In genomic region chr3:9951126-9951525, GRCh38 we compare ENCODE assay signal across 10 cellular contexts. TPM values are rescaled to one million over a fixed set of nuclear protein-coding genes. Genes with fewer than 3 reads are reported as not detected.
DNase-seq lines count a peak whose midpoint lies in the region; ATAC-seq and TF ChIP-seq lines count a peak whose summit lies in the region.
"Had no signal": no experiment of that assay in that cellular context is flagged by ENCODE, and none has a peak within 500 bp of the region (broad histone marks: within the 10 kb centered on the region; RNA-seq: fewer than 3 reads in every experiment).

No MANE protein-coding gene starts in this region.

- in situ Hi-C loops in GM13976 (cut with MboI; ENCODE audit: low sequenced_read_pairs, unreplicated experiment) = no loop called here

- WGBS in H9 (ENCODE audit: extremely low coverage, insufficient read length, low lambda C conversion rate) = no CpG with 5 or more reads among the region's 7 CpGs
- WGBS in suprapubic skin = 41% methylated on average over 6 of the region's 7 CpGs

- H3K9me3 ChIP-seq in H9 (ENCODE audit: control insufficient read depth, low read depth, low read length) (no peaks in the 10 kb centered on the region), suprapubic skin (no peaks in the 10 kb centered on the region)

- no peaks in the 10 kb centered on the region for H3K79me2 ChIP-seq in H9 (ENCODE audit: insufficient read depth, low read length)

- H2BK12ac ChIP-seq in H9 (ENCODE audit: insufficient read length, low read depth, low read length) = no peak overlapping the region

- DNase-seq in GM13976 (ENCODE audit: low spot score) = peak; percentile 77
- no peak for DNase-seq in H9
- DNase-seq in activated CD4-positive, alpha-beta T cell treated with anti-CD3 and anti-CD28 coated beads, Interleukin-2, amount 50 U/mL, for 48 hours = peak; percentile 44 to 54
- no peak for DNase-seq in natural killer cell
- DNase-seq in ureter (ENCODE audit: low spot score) = no peak
- no peak for DNase-seq in NCI-H2227 (lab: John Stamatoyannopoulos, UW; ENCODE audit: unreplicated experiment)
- no peak for DNase-seq in suprapubic skin (ENCODE audit: low spot score in 2 of 2)
- no peak for DNase-seq in occipital lobe (lab: John Stamatoyannopoulos, UW)
- DNase-seq: IMR-90, SHP77 treated with DMSO at 0.1 percent for 48 hours had no signal

- H3K27me3 ChIP-seq in H9 (ENCODE audit: insufficient read depth, low read length) (no peaks in the 10 kb centered on the region; the same call in 1 of the 2 replicates), suprapubic skin (no peaks in the 10 kb centered on the region)

- H3K4me1 Mint-ChIP-seq in H9 (peaks cover 23 to 29% of the 10 kb centered on the region in 2 experiments), natural killer cell (peaks cover 20 to 22% of the 10 kb centered on the region in 2 donors)

- H3K23me2 ChIP-seq in H9 (ENCODE audit: insufficient read length, low read depth, low read length, poor library complexity, severe bottlenecking) = peaks cover 17% of the 10 kb centered on the region

- intact Hi-C loops in natural killer cell (cut with micrococcal nuclease) = no loop called here

- H2BK20ac ChIP-seq in H9 (ENCODE audit: low read depth, low read length, poor library complexity, severe bottlenecking) = no peak overlapping the region

- no peak overlapping the region for H3K9ac ChIP-seq in H9 (ENCODE audit: extremely low read depth, insufficient read length, low read length)

- no peak overlapping the region for H4K8ac ChIP-seq in H9 (replicated peaks; ENCODE audit: insufficient read length, low read depth, low read length)

- no peak for TF ChIP-seq EP300 in suprapubic skin (IDR thresholded peaks at IDR 0.05)

- H2AFZ ChIP-seq in H9 (ENCODE audit: low read length) = no peak overlapping the region

- no peak overlapping the region for H2AK5ac ChIP-seq in H9 (ENCODE audit: insufficient read length, low read length)

- no peak overlapping the region for H3K27ac Mint-ChIP-seq in H9
- H3K27ac Mint-ChIP-seq in natural killer cell = no peak overlapping the region

- no peak overlapping the region for H3K56ac ChIP-seq in H9 (ENCODE audit: insufficient read length, low read depth, low read length)

- H3K36me3 Mint-ChIP-seq in H9 (ENCODE audit: insufficient read depth in 1 of 3, low read depth in 3 of 3) = peaks cover 2 to 9% (median 6%) of the 10 kb centered on the region in 3 experiments; a peak in 5 of 7 replicates
- no peaks in the 10 kb centered on the region for H3K36me3 Mint-ChIP-seq in natural killer cell

- H3K27me3 Mint-ChIP-seq in H9 (ENCODE audit: low read depth) = peaks cover 43% of the 10 kb centered on the region
- no peaks in the 10 kb centered on the region for H3K27me3 Mint-ChIP-seq in natural killer cell (ENCODE audit: low read depth in 2 of 2)

- peaks cover 4% of the 10 kb centered on the region for H3K36me3 ChIP-seq in suprapubic skin

- no peaks in the 10 kb centered on the region for H4K20me1 ChIP-seq in H9 (ENCODE audit: control insufficient read depth, insufficient read depth, insufficient read length)

- no peak overlapping the region for H3K4ac ChIP-seq in H9 (ENCODE audit: low read depth, low read length)

- H3K4me3 ChIP-seq in suprapubic skin = no peak overlapping the region

- H2BK15ac ChIP-seq in H9 (ENCODE audit: low read depth, low read length) = no peak overlapping the region

- H3K4me3 Mint-ChIP-seq in H9 (peak overlapping the region; percentile 75 to 85), natural killer cell (peak overlapping the region; percentile 92)

- no peak for ATAC-seq in natural killer cell

- H3K9me3 Mint-ChIP-seq in H9 (no peaks in the 10 kb centered on the region), natural killer cell (no peaks in the 10 kb centered on the region)

- H3K4me1 ChIP-seq in H9 (ENCODE audit: insufficient read depth, low read length) = peaks cover 3% of the 10 kb centered on the region; the same call in 1 of the 2 replicates
- H3K4me1 ChIP-seq in suprapubic skin = peaks cover 31% of the 10 kb centered on the region

- H4K91ac ChIP-seq in H9 (ENCODE audit: insufficient read length, low read depth, low read length) = no peak overlapping the region

- H3K23ac ChIP-seq in H9 (ENCODE audit: insufficient read length, low read depth, low read length) = no peak overlapping the region

- no peak overlapping the region for H3T11ph ChIP-seq in H9 (ENCODE audit: low read length)

- no peaks in the 10 kb centered on the region for H3K79me1 ChIP-seq in H9 (ENCODE audit: insufficient read depth, low read depth, low read length, poor library complexity, severe bottlenecking)

- H3K14ac ChIP-seq in H9 (ENCODE audit: insufficient read depth, low read length) = no peak overlapping the region

- H4K5ac ChIP-seq in H9 (ENCODE audit: insufficient read length, low read depth, low read length) = no peak overlapping the region

- no peak overlapping the region for H3K18ac ChIP-seq in H9 (ENCODE audit: insufficient read length, low read depth, low read length)

- H3K27ac ChIP-seq in H9 (ENCODE audit: insufficient read length, low read depth, low read length) (no peak overlapping the region), suprapubic skin (no peak overlapping the region)

- H2BK5ac ChIP-seq in H9 (ENCODE audit: insufficient read length, low read length) = no peak overlapping the region

- TF ChIP-seq CTCF in GM13976 (IDR thresholded peaks at IDR 0.05; ENCODE audit: borderline replicate concordance, control extremely low read depth, extremely low read depth, insufficient read depth, missing control alignments) (no peak), H9 (conservative IDR thresholded peaks at IDR 0.05) (no peak), natural killer cell (IDR thresholded peaks at IDR 0.05) (no peak), suprapubic skin (IDR thresholded peaks at IDR 0.05) (no peak)

- no peak overlapping the region for H2BK120ac ChIP-seq in H9 (ENCODE audit: low read depth, low read length, poor library complexity, severe bottlenecking)

- peak overlapping the region; percentile 66 for H3K4me2 ChIP-seq in H9 (ENCODE audit: insufficient read depth, insufficient read length, low read length)

- no peak for TF ChIP-seq POLR2A in suprapubic skin (IDR thresholded peaks at IDR 0.05)

RNA-seq across cellular contexts. Expression of gene PRRT3, which starts 1.1 kb away (rescaled TPM):
- total RNA-seq in H9 (2021) (18.8 and 19.5 TPM in 2 replicates), natural killer cell (1 to 10 TPM; 2.2 to 5.1 (median 4.8) TPM), ureter (3.5 TPM), suprapubic skin (1 to 10 TPM; 2.5 to 6.1 (median 3.0) TPM), occipital lobe (4.1 TPM)

RNA-seq across cellular contexts. Expression of gene CRELD1, which starts 17.5 kb away (rescaled TPM):
- total RNA-seq in H9 (2021) = 15.5 and 17.2 TPM in 2 replicates
- total RNA-seq in natural killer cell = 10 to 100 TPM; 29.1 to 35.6 (median 32.9) TPM
- total RNA-seq in ureter = 37.0 TPM
- total RNA-seq in suprapubic skin = 10 to 100 TPM; 18.9 to 46.7 (median 26.0) TPM
- 17.5 TPM for total RNA-seq in occipital lobe

RNA-seq across cellular contexts. Expression of gene IL17RC, which starts 34.2 kb away (rescaled TPM):
- total RNA-seq in H9 (2021) (6.8 and 9.1 TPM in 2 replicates), natural killer cell (1 to 10 TPM in 2 of 3 donors, under 1 TPM in 1; 0.77 to 1.5 (median 1.2) TPM), ureter (34.0 TPM), suprapubic skin (100 to 1,000 TPM in 3 of 4 donors, 10 to 100 TPM in 1; 92.5 to 185 (median 137) TPM), occipital lobe (4.5 TPM)

RNA-seq across cellular contexts. Expression of gene EMC3, which starts 35.5 kb away (rescaled TPM):
- total RNA-seq in H9 (2021) (39.3 and 45.6 TPM in 2 replicates), natural killer cell (10 to 100 TPM; 48.5 to 50.4 (median 49.2) TPM), ureter (63.1 TPM), suprapubic skin (10 to 100 TPM; 41.8 to 82.1 (median 77.5) TPM), occipital lobe (31.4 TPM)

RNA-seq across cellular contexts. Expression of gene IL17RE, which starts 48.5 kb away (rescaled TPM):
- total RNA-seq in H9 (2021) = 2.0 and 2.1 TPM in 2 replicates
- total RNA-seq in natural killer cell = 1 to 10 TPM in 2 of 3 donors, under 1 TPM in 1; 0.28 to 2.5 (median 1.5) TPM
- 11.9 TPM for total RNA-seq in ureter
- total RNA-seq in suprapubic skin = 100 to 1,000 TPM in 1 of 4 donors, 10 to 100 TPM in 3; 49.2 to 116 (median 77.8) TPM
- total RNA-seq in occipital lobe = not detected

Comparison
In these comparisons a context has a peak if more than half of its experiments do, and no peak if none do; other contexts are left out.
1. DNase-seq: peak in GM13976 (single experiment) and activated CD4-positive, alpha-beta T cell treated with anti-CD3 and anti-CD28 coated beads, Interleukin-2, amount 50 U/mL, for 48 hours (2 of 2); none in H9 (single experiment), natural killer cell (single experiment), ureter (single experiment), NCI-H2227 (single experiment), suprapubic skin (0 of 2) and occipital lobe (single experiment).